8 cellular contexts compared by ENCODE assay signal in genomic region chr17:77882481-77883212, GRCh38.
DNase-seq lines count a peak whose midpoint lies in the region; ATAC-seq and TF ChIP-seq lines count a peak whose summit lies in the region.

No MANE protein-coding gene starts in this region.

- intact Hi-C loops in Right ventricle myocardium superior (cut with DNase I), result loop anchor here (10.0 kb wide), 1 partner anchor 338 kb away; no protein-coding TSS in a partner anchor

- in situ Hi-C loops in GM13976 (cut with MboI; ENCODE audit: low sequenced_read_pairs, unreplicated experiment), result no loop called here

- TF ChIP-seq CTCF in GM13976 (IDR thresholded peaks at IDR 0.05; ENCODE audit: borderline replicate concordance, control extremely low read depth, extremely low read depth, insufficient read depth, missing control alignments), result no peak

- ATAC-seq in Right ventricle myocardium superior (ENCODE audit: poor library complexity) (peak; percentile 74), HG03565 (IDR thresholded peaks at IDR 0.05; ENCODE audit: unreplicated experiment) (no peak), HG03571 (IDR thresholded peaks at IDR 0.05; ENCODE audit: unreplicated experiment) (no peak), HG03025 (IDR thresholded peaks at IDR 0.05; ENCODE audit: low FRiP score, unreplicated experiment) (no peak)

- DNase-seq in GM13976 (ENCODE audit: low spot score) (peak; percentile 84), RPMI7951 (ENCODE audit: low read depth) (peak; percentile 56), Right ventricle myocardium superior (peak; percentile 86)
- peak; percentile 91 for DNase-seq in activated effector memory CD4-positive, alpha-beta T cell treated with anti-CD3 and anti-CD28 coated beads, Interleukin-2, amount 50 U/mL, for 16 hours
- DNase-seq in stimulated activated CD4-positive, alpha-beta T cell treated with anti-CD3 and anti-CD28 coated beads, Interleukin-1b, Interleukin-23, amount 100 ng/mL, for 1 hour (ENCODE audit: low read depth in 2 of 2), result peak; percentile 32 to 53
